Comparison of ENCODE assay signal across 13 cellular contexts in genomic region chr2:18119883-18120282, GRCh38.
A peak's percentile ranks its signal among the peaks of the same experiment; 100 is the strongest.
DNase-seq lines count a peak whose midpoint lies in the region; ATAC-seq and TF ChIP-seq lines count a peak whose summit lies in the region.
"Had no signal": no experiment of that assay in that cellular context is flagged by ENCODE, and none has a peak within 500 bp of the region (broad histone marks: within the 10 kb centered on the region; RNA-seq: fewer than 3 reads in every experiment).

No MANE protein-coding gene starts in this region.

- no peak for TF ChIP-seq CTCF in upper lobe of right lung (IDR thresholded peaks at IDR 0.05)

- H3K4me1 ChIP-seq in adipocyte (ENCODE audit: control insufficient read depth, insufficient read depth, low read length) (peaks cover 20% of the 10 kb centered on the region), upper lobe of right lung (peaks cover 5% of the 10 kb centered on the region)

- H3K4me3 ChIP-seq in adipocyte (ENCODE audit: low read length) = no peak overlapping the region
- H3K4me3 ChIP-seq in upper lobe of right lung = no peak overlapping the region

- DNase-seq in AG08396 (ENCODE audit: low spot score) = peak; percentile 75
- DNase-seq in GOT3 (lab: John Stamatoyannopoulos, UW) = peak; percentile 74
- peak; percentile 91 for DNase-seq in adipocyte (ENCODE audit: low read depth)
- DNase-seq in kidney glomerular epithelial cell (lab: John Stamatoyannopoulos, UW) = peak; percentile 16
- DNase-seq in upper lobe of right lung = no peak
- DNase-seq in cortex of kidney (lab: John Stamatoyannopoulos, UW) = no peak
- DNase-seq in ureter (ENCODE audit: low spot score) = no peak
- DNase-seq: activated CD4-positive, alpha-beta T cell treated with anti-CD3 and anti-CD28 coated beads for 4 hours; CD4-positive, CD25-positive, alpha-beta regulatory T cell; glutamatergic neuron; trophoblast cell had no signal

- ATAC-seq in upper lobe of right lung (no peak), HG03571 (IDR thresholded peaks at IDR 0.05; ENCODE audit: unreplicated experiment) (no peak)
- ATAC-seq: activated T-helper 17 cell treated with anti-CD3 and anti-CD28 coated beads, Interleukin-2, amount 50 U/mL, for 72 hours had no signal

- H3K9me3 ChIP-seq in adipocyte (ENCODE audit: control insufficient read depth, low read length) (no peaks in the 10 kb centered on the region), upper lobe of right lung (no peaks in the 10 kb centered on the region)

- H3K27me3 ChIP-seq in adipocyte (replicated peaks; ENCODE audit: control insufficient read depth, insufficient read depth, low read length) = peaks cover 31% of the 10 kb centered on the region
- no peaks in the 10 kb centered on the region for H3K27me3 ChIP-seq in upper lobe of right lung

- H3K9ac ChIP-seq in adipocyte (ENCODE audit: low read length) = no peak overlapping the region

- intact Hi-C loops in upper lobe of right lung (cut with DNase I) = no loop called here

- H3K27ac ChIP-seq in upper lobe of right lung = no peak overlapping the region

- H3K36me3 ChIP-seq in adipocyte (ENCODE audit: control insufficient read depth, insufficient read depth, low read length, severe bottlenecking) = no peaks in the 10 kb centered on the region
- no peaks in the 10 kb centered on the region for H3K36me3 ChIP-seq in upper lobe of right lung

Comparison
In these comparisons a context has a peak if more than half of its experiments do, and no peak if none do; other contexts are left out.
1. DNase-seq: peak in AG08396 (single experiment), GOT3 (single experiment), adipocyte (single experiment) and kidney glomerular epithelial cell (single experiment); none in upper lobe of right lung (single experiment), cortex of kidney (single experiment) and ureter (single experiment).